Comparison of ENCODE assay signal across 33 cellular contexts in genomic region chr2:217629347-217629746, GRCh38.
"Had no signal": no experiment of that assay in that cellular context is flagged by ENCODE, and none has a peak within 500 bp of the region (broad histone marks: within the 10 kb centered on the region; RNA-seq: fewer than 3 reads in every experiment).

No MANE protein-coding gene starts in this region.

- DNase-seq: activated B cell treated with CpG ODN at 0.5 μM for 24 hours; activated CD4-positive, alpha-beta memory T cell treated with anti-CD3 and anti-CD28 coated beads for 36 hours; activated CD4-positive, alpha-beta T cell treated with anti-CD3 and anti-CD28 coated beads for 4 hours; activated CD4-positive, alpha-beta T cell treated with anti-CD3 and anti-CD28 coated beads, Interleukin-2, amount 50 U/mL, for 1 hour; activated CD4-positive, CD25-positive, alpha-beta regulatory T cell treated with anti-CD3 and anti-CD28 coated beads, Interleukin-2, amount 50 U/mL, for 72 hours; activated CD8-positive, alpha-beta memory T cell treated with anti-CD3 and anti-CD28 coated beads, Interleukin-2, amount 50 U/mL, for 48 hours; activated effector memory CD4-positive, alpha-beta T cell treated with Interleukin-2 at 50 U/mL for 16 hours; activated naive CD4-positive, alpha-beta T cell treated with anti-CD3 and anti-CD28 coated beads, Interleukin-2, amount 10 ng/mL, durations not matched to agents 7 days and 5 days; activated naive CD8-positive, alpha-beta T cell treated with anti-CD3 and anti-CD28 coated beads, Interleukin-2, amount 50 U/mL, for 24 hours; activated T-cell treated with anti-CD3 and anti-CD28 coated beads, Interleukin-2, amount 50 U/mL, for 48 hours; anterior cingulate cortex; brain microvascular endothelial cell; MM.1S; MV-4-11; NCI-H1092; NCI-H1436 treated with DMSO at 0.1 percent for 48 hours; NCI-H1694 treated with DMSO at 0.1 percent for 48 hours; NCI-H2029; NCI-H510A; NCI-H526; NCI-H748 treated with DMSO at 0.1 percent for 48 hours; NK-92 treated with Interleukin-12 subunit alpha and Interleukin-12 subunit beta, amount 100 ng/mL, for 24 hours; PC-3; Peyer's patch; RPMI8226; SHP77 treated with DMSO at 0.1 percent for 48 hours; SW 1271; T-helper 1 cell; T-helper 2 cell; T-helper 9 cell had no signal

- ATAC-seq: activated naive CD8-positive, alpha-beta T cell treated with anti-CD3 and anti-CD28 coated beads, Interleukin-2, amount 50 U/mL, for 24 hours; PC-3 had no signal

- H3K4me1 ChIP-seq: Peyer's patch had no signal

- H3K4me2 ChIP-seq: KMS-11 had no signal

- H3K27me3 Mint-ChIP-seq: activated B cell treated with CpG ODN at 0.5 μM for 24 hours; activated CD4-positive, alpha-beta memory T cell treated with anti-CD3 and anti-CD28 coated beads for 36 hours; activated naive CD8-positive, alpha-beta T cell; activated naive CD8-positive, alpha-beta T cell treated with anti-CD3 and anti-CD28 coated beads, Interleukin-2, amount 50 U/mL, for 24 hours had no signal

- H3K27me3 ChIP-seq: brain microvascular endothelial cell, Peyer's patch had no signal

- H3K36me3 Mint-ChIP-seq: activated CD4-positive, alpha-beta memory T cell treated with anti-CD3 and anti-CD28 coated beads for 36 hours; activated naive CD4-positive, alpha-beta T cell treated with anti-CD3 and anti-CD28 coated beads, Interleukin-2, amount 10 ng/mL, durations not matched to agents 7 days and 5 days had no signal

- H3K9me3 ChIP-seq: Peyer's patch had no signal

- H3K27ac ChIP-seq: brain microvascular endothelial cell, KMS-11, VCaP had no signal

- H3K4me3 ChIP-seq: Peyer's patch had no signal

- H3K4me1 Mint-ChIP-seq: activated B cell treated with CpG ODN at 0.5 μM for 24 hours; activated naive CD4-positive, alpha-beta T cell treated with anti-CD3 and anti-CD28 coated beads, Interleukin-2, amount 10 ng/mL, durations not matched to agents 7 days and 5 days; activated naive CD8-positive, alpha-beta T cell treated with anti-CD3 and anti-CD28 coated beads, Interleukin-2, amount 50 U/mL, for 24 hours had no signal

- H3K9ac ChIP-seq: KMS-11 had no signal

- H3K9me3 Mint-ChIP-seq: activated B cell treated with CpG ODN at 0.5 μM for 24 hours; activated CD4-positive, alpha-beta memory T cell treated with anti-CD3 and anti-CD28 coated beads for 36 hours; activated naive CD4-positive, alpha-beta T cell treated with anti-CD3 and anti-CD28 coated beads, Interleukin-2, amount 10 ng/mL, durations not matched to agents 7 days and 5 days; activated naive CD8-positive, alpha-beta T cell treated with anti-CD3 and anti-CD28 coated beads, Interleukin-2, amount 50 U/mL, for 24 hours had no signal

- H3K36me3 ChIP-seq: brain microvascular endothelial cell, Peyer's patch had no signal

- H3K27ac Mint-ChIP-seq: activated B cell treated with CpG ODN at 0.5 μM for 24 hours; activated CD4-positive, alpha-beta memory T cell treated with anti-CD3 and anti-CD28 coated beads for 36 hours; activated naive CD4-positive, alpha-beta T cell treated with anti-CD3 and anti-CD28 coated beads, Interleukin-2, amount 10 ng/mL, durations not matched to agents 7 days and 5 days; activated naive CD8-positive, alpha-beta T cell; activated naive CD8-positive, alpha-beta T cell treated with anti-CD3 and anti-CD28 coated beads, Interleukin-2, amount 50 U/mL, for 24 hours had no signal

- H3K4me3 Mint-ChIP-seq: activated B cell treated with CpG ODN at 0.5 μM for 24 hours; activated CD4-positive, alpha-beta memory T cell treated with anti-CD3 and anti-CD28 coated beads for 36 hours; activated naive CD4-positive, alpha-beta T cell treated with anti-CD3 and anti-CD28 coated beads, Interleukin-2, amount 10 ng/mL, durations not matched to agents 7 days and 5 days; activated naive CD8-positive, alpha-beta T cell; activated naive CD8-positive, alpha-beta T cell treated with anti-CD3 and anti-CD28 coated beads, Interleukin-2, amount 50 U/mL, for 24 hours had no signal
